1 cellular context compared by ENCODE assay signal in genomic region chr7:49721441-49721840, GRCh38.
TF ChIP-seq lines count a peak whose summit lies in the region.

No MANE protein-coding gene starts in this region.

TF ChIP-seq in SK-N-SH treated with all-trans-retinoic acid at 6 μM for 48 hours, 23 proteins besides CTCF, POLR2A, EP300 and RAD21 (continued from another document):
- TF ChIP-seq CSRNP3 (CRISPR knock-in tag; IDR thresholded peaks at IDR 0.05) (no peak), ESRRG (CRISPR knock-in tag; IDR thresholded peaks at IDR 0.05) (no peak), OSR1 (CRISPR knock-in tag; IDR thresholded peaks at IDR 0.05) (no peak)
